ENCODE assay signal across 1 cellular context in the genomic region with DNA sequence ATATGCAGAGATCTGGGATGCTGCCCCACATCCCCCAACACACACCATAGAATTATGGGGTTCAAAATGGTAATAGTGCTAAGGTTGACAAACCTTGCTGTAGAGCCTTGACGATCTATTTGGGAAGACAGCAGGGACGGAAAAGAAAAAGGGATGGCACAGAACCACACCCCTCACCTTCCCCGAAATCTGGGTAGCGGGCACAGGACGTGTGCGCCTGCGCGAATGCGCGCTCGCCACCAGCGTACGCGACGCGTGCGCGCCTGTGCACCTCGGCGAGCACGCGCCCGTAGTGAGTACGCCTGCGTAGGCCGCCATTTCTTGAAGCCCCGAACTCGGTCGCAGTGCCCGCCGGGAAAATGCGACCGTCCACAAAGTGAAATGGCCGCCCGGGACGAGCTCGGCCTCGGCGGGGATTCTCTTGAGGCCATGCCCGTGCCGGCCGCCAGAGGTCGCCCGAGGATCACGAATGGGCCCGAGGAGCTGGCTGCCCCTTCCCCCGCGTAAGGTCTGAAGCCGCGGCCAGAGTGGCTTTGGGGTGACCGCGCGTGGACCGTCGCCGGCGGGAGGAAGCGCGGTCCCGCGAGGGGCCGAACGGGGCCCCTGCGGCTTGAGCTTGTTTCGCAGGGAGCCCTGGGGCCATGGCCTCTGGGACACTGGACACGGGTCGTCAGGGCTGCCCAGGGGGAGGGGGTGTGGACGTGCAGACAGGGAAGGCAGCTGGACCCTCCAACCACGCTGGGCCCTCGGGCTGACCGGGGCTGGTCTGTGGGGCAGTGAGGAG.
A peak's percentile ranks its signal among the peaks of the same experiment; 100 is the strongest.
TF ChIP-seq lines count a peak whose summit lies in the region.

No MANE protein-coding gene starts in this region.

TF ChIP-seq in K562, 482 proteins besides CTCF, POLR2A, EP300 and RAD21 (continued from another document and continues in another):
- TF ChIP-seq, protein P1, sequence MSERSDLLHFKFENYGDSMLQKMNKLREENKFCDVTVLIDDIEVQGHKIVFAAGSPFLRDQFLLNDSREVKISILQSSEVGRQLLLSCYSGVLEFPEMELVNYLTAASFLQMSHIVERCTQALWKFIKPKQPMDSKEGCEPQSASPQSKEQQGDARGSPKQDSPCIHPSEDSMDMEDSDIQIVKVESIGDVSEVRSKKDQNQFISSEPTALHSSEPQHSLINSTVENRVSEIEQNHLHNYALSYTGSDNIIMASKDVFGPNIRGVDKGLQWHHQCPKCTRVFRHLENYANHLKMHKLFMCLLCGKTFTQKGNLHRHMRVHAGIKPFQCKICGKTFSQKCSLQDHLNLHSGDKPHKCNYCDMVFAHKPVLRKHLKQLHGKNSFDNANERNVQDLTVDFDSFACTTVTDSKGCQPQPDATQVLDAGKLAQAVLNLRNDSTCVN (CRISPR knock-in tag; IDR thresholded peaks at IDR 0.05), result no peak
- peak; percentile 88 for TF ChIP-seq MEIS2 (IDR thresholded peaks at IDR 0.05; ENCODE audit: partially characterized antibody)
- TF ChIP-seq, protein P2, sequence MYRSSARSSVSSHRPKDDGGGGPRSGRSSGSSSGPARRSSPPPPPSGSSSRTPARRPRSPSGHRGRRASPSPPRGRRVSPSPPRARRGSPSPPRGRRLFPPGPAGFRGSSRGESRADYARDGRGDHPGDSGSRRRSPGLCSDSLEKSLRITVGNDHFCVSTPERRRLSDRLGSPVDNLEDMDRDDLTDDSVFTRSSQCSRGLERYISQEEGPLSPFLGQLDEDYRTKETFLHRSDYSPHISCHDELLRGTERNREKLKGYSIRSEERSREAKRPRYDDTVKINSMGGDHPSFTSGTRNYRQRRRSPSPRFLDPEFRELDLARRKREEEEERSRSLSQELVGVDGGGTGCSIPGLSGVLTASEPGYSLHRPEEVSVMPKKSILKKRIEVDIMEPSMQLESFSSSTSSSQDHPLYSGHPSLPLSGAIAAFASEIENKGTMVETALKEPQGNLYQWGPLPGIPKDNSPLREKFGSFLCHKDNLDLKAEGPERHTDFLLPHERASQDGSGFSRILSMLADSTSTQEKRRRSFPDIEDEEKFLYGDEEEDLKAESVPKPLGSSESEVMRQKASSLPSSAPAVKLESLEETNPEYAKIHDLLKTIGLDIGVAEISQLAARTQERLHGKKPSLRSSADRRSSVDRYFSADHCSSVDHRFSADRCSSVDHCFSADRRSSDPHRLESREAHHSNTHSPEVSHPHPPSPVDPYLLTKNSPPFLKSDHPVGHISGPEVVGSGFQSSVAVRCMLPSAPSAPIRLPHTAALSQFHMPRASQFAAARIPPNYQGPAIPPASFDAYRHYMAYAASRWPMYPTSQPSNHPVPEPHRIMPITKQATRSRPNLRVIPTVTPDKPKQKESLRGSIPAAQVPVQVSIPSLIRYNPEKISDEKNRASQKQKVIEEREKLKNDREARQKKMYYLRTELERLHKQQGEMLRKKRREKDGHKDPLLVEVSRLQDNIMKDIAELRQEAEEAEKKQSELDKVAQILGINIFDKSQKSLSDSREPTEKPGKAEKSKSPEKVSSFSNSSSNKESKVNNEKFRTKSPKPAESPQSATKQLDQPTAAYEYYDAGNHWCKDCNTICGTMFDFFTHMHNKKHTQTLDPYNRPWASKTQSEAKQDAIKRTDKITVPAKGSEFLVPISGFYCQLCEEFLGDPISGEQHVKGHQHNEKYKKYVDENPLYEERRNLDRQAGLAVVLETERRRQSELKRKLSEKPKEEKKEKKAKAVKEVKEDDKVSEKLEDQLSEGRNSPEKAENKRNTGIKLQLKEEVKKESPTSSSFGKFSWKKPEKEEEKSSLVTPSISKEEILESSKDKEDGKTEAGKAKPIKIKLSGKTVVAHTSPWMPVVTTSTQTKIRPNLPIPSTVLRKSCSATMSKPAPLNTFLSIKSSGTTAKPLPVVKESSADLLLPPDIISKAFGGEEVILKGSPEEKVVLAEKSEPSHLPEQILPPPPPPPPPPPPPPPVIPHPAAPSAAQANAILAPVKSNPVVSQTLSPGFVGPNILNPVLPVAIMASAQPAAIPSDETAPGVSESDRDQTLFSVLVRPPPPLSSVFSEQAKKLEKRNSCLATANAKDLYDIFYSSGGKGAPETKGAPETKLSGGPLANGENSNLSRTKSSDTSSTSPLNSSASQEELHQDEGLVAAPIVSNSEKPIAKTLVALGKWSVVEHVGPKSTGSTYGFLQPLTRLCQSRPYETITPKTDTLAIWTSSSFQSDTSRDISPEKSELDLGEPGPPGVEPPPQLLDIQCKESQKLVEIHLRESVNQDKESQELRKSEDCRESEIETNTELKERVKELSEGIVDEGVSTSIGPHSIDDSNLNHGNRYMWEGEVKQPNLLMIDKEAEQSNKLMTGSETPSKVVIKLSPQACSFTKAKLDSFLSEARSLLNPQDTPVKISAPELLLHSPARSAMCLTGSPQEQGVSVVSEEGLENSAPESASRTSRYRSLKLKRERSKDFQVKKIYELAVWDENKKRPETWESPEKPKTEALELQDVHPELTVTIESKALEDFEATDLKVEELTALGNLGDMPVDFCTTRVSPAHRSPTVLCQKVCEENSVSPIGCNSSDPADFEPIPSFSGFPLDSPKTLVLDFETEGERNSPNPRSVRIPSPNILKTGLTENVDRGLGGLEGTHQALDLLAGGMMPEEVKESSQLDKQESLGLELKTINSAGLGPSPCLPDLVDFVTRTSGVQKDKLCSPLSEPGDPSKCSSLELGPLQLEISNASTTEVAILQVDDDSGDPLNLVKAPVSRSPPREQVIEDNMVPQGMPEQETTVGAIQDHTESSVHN (IDR thresholded peaks at IDR 0.05; ENCODE audit: borderline replicate concordance in 1 of 2, low read depth in 1 of 2), result no peak
- TF ChIP-seq, protein P3, sequence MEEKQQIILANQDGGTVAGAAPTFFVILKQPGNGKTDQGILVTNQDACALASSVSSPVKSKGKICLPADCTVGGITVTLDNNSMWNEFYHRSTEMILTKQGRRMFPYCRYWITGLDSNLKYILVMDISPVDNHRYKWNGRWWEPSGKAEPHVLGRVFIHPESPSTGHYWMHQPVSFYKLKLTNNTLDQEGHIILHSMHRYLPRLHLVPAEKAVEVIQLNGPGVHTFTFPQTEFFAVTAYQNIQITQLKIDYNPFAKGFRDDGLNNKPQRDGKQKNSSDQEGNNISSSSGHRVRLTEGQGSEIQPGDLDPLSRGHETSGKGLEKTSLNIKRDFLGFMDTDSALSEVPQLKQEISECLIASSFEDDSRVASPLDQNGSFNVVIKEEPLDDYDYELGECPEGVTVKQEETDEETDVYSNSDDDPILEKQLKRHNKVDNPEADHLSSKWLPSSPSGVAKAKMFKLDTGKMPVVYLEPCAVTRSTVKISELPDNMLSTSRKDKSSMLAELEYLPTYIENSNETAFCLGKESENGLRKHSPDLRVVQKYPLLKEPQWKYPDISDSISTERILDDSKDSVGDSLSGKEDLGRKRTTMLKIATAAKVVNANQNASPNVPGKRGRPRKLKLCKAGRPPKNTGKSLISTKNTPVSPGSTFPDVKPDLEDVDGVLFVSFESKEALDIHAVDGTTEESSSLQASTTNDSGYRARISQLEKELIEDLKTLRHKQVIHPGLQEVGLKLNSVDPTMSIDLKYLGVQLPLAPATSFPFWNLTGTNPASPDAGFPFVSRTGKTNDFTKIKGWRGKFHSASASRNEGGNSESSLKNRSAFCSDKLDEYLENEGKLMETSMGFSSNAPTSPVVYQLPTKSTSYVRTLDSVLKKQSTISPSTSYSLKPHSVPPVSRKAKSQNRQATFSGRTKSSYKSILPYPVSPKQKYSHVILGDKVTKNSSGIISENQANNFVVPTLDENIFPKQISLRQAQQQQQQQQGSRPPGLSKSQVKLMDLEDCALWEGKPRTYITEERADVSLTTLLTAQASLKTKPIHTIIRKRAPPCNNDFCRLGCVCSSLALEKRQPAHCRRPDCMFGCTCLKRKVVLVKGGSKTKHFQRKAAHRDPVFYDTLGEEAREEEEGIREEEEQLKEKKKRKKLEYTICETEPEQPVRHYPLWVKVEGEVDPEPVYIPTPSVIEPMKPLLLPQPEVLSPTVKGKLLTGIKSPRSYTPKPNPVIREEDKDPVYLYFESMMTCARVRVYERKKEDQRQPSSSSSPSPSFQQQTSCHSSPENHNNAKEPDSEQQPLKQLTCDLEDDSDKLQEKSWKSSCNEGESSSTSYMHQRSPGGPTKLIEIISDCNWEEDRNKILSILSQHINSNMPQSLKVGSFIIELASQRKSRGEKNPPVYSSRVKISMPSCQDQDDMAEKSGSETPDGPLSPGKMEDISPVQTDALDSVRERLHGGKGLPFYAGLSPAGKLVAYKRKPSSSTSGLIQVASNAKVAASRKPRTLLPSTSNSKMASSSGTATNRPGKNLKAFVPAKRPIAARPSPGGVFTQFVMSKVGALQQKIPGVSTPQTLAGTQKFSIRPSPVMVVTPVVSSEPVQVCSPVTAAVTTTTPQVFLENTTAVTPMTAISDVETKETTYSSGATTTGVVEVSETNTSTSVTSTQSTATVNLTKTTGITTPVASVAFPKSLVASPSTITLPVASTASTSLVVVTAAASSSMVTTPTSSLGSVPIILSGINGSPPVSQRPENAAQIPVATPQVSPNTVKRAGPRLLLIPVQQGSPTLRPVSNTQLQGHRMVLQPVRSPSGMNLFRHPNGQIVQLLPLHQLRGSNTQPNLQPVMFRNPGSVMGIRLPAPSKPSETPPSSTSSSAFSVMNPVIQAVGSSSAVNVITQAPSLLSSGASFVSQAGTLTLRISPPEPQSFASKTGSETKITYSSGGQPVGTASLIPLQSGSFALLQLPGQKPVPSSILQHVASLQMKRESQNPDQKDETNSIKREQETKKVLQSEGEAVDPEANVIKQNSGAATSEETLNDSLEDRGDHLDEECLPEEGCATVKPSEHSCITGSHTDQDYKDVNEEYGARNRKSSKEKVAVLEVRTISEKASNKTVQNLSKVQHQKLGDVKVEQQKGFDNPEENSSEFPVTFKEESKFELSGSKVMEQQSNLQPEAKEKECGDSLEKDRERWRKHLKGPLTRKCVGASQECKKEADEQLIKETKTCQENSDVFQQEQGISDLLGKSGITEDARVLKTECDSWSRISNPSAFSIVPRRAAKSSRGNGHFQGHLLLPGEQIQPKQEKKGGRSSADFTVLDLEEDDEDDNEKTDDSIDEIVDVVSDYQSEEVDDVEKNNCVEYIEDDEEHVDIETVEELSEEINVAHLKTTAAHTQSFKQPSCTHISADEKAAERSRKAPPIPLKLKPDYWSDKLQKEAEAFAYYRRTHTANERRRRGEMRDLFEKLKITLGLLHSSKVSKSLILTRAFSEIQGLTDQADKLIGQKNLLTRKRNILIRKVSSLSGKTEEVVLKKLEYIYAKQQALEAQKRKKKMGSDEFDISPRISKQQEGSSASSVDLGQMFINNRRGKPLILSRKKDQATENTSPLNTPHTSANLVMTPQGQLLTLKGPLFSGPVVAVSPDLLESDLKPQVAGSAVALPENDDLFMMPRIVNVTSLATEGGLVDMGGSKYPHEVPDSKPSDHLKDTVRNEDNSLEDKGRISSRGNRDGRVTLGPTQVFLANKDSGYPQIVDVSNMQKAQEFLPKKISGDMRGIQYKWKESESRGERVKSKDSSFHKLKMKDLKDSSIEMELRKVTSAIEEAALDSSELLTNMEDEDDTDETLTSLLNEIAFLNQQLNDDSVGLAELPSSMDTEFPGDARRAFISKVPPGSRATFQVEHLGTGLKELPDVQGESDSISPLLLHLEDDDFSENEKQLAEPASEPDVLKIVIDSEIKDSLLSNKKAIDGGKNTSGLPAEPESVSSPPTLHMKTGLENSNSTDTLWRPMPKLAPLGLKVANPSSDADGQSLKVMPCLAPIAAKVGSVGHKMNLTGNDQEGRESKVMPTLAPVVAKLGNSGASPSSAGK (IDR thresholded peaks at IDR 0.05), result peak; percentile 49; the same call in 1 of the 2 replicates
- peak; percentile 77 for TF ChIP-seq EGR1 (conservative IDR thresholded peaks at IDR 0.05)
- TF ChIP-seq HDGF (IDR thresholded peaks at IDR 0.05), result no peak
- no peak for TF ChIP-seq RBM39 (optimal IDR thresholded peaks at IDR 0.05; ENCODE audit: low read depth, low read length)
- no peak for TF ChIP-seq RBM22 (IDR thresholded peaks at IDR 0.05; ENCODE audit: low read depth, low read length, poor library complexity, severe bottlenecking)
- TF ChIP-seq ZNF143 (CRISPR knock-in tag; IDR thresholded peaks at IDR 0.05), result peak; percentile 87
- 0 out of 2 replicates have a peak, but pooled peaks have one; percentile 48 for TF ChIP-seq ZNF197 (CRISPR knock-in tag; IDR thresholded peaks at IDR 0.05; ENCODE audit: low read depth)
- TF ChIP-seq ESRRB (CRISPR knock-in tag; IDR thresholded peaks at IDR 0.05; ENCODE audit: borderline replicate concordance), result no peak
- TF ChIP-seq ZNF311 (CRISPR knock-in tag; IDR thresholded peaks at IDR 0.05), result no peak
- TF ChIP-seq ZC3H8 (IDR thresholded peaks at IDR 0.05), result no peak
- TF ChIP-seq EP400 (IDR thresholded peaks at IDR 0.05), result peak; percentile 65; the same call in 1 of the 2 replicates
- TF ChIP-seq, protein P4, sequence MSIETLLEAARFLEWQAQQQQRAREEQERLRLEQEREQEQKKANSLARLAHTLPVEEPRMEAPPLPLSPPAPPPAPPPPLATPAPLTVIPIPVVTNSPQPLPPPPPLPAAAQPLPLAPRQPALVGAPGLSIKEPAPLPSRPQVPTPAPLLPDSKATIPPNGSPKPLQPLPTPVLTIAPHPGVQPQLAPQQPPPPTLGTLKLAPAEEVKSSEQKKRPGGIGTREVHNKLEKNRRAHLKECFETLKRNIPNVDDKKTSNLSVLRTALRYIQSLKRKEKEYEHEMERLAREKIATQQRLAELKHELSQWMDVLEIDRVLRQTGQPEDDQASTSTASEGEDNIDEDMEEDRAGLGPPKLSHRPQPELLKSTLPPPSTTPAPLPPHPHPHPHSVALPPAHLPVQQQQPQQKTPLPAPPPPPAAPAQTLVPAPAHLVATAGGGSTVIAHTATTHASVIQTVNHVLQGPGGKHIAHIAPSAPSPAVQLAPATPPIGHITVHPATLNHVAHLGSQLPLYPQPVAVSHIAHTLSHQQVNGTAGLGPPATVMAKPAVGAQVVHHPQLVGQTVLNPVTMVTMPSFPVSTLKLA (conservative IDR thresholded peaks at IDR 0.05), result peak; percentile 61 to 79; a peak in 3 of 4 replicates
- TF ChIP-seq, protein P5, sequence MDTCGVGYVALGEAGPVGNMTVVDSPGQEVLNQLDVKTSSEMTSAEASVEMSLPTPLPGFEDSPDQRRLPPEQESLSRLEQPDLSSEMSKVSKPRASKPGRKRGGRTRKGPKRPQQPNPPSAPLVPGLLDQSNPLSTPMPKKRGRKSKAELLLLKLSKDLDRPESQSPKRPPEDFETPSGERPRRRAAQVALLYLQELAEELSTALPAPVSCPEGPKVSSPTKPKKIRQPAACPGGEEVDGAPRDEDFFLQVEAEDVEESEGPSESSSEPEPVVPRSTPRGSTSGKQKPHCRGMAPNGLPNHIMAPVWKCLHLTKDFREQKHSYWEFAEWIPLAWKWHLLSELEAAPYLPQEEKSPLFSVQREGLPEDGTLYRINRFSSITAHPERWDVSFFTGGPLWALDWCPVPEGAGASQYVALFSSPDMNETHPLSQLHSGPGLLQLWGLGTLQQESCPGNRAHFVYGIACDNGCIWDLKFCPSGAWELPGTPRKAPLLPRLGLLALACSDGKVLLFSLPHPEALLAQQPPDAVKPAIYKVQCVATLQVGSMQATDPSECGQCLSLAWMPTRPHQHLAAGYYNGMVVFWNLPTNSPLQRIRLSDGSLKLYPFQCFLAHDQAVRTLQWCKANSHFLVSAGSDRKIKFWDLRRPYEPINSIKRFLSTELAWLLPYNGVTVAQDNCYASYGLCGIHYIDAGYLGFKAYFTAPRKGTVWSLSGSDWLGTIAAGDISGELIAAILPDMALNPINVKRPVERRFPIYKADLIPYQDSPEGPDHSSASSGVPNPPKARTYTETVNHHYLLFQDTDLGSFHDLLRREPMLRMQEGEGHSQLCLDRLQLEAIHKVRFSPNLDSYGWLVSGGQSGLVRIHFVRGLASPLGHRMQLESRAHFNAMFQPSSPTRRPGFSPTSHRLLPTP (IDR thresholded peaks at IDR 0.05; ENCODE audit: borderline replicate concordance, extremely low read depth, insufficient read length), result no peak
- TF ChIP-seq, protein P6, sequence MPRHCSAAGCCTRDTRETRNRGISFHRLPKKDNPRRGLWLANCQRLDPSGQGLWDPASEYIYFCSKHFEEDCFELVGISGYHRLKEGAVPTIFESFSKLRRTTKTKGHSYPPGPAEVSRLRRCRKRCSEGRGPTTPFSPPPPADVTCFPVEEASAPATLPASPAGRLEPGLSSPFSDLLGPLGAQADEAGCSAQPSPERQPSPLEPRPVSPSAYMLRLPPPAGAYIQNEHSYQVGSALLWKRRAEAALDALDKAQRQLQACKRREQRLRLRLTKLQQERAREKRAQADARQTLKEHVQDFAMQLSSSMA (CRISPR knock-in tag; IDR thresholded peaks at IDR 0.05), result no peak
- TF ChIP-seq STAG1 (CRISPR knock-in tag; IDR thresholded peaks at IDR 0.05; ENCODE audit: borderline replicate concordance), result peak; percentile 53; the same call in 1 of the 2 replicates
- no peak for TF ChIP-seq PRMT5 (CRISPR knock-in tag; IDR thresholded peaks at IDR 0.05)
